21 cellular contexts compared by ENCODE assay signal in genomic region chr5:78420548-78420947, GRCh38.
DNase-seq lines count a peak whose midpoint lies in the region; ATAC-seq, FAIRE-seq and TF ChIP-seq lines count a peak whose summit lies in the region.
"Had no signal": no experiment of that assay in that cellular context is flagged by ENCODE, and none has a peak within 500 bp of the region (broad histone marks: within the 10 kb centered on the region; RNA-seq: fewer than 3 reads in every experiment).

No MANE protein-coding gene starts in this region.

- intact Hi-C loops in HepG2 (cut with micrococcal nuclease; ENCODE audit: unreplicated experiment), result no loop called here

- in situ Hi-C loops in HepG2 (cut with HindIII; ENCODE audit: extremely low pct_ligation_motif_present, low pct_unique_long_range_greater_than_20kb), result no loop called here

- peak; percentile 19 for FAIRE-seq in TTC549 (lab: Jason Lieb, UNC)
- FAIRE-seq in HepG2 (lab: Jason Lieb, UNC), result peak; percentile 43
- FAIRE-seq in RCC 7860 (lab: Jason Lieb, UNC), result no peak
- FAIRE-seq: D721Med, GM12878, HTR-8/SVneo had no signal

- H3K27me3 ChIP-seq in HepG2 (ENCODE audit: control insufficient read depth in 1 of 2, insufficient read depth in 2 of 2, low read length in 2 of 2), result no peaks in the 10 kb centered on the region

- peak; percentile 54 for DNase-seq in HepG2 (ENCODE audit: low spot score)
- peak; percentile 45 for DNase-seq in renal cortical epithelial cell (ENCODE audit: low read depth)
- DNase-seq in GOT3 (lab: John Stamatoyannopoulos, UW), result no peak
- no peak for DNase-seq in RCC 7860 (ENCODE audit: low spot score)
- no peak for DNase-seq in DMS79 (lab: John Stamatoyannopoulos, UW)
- DNase-seq: AML-193; Caco-2; CD4-positive, alpha-beta T cell; DND-41; EL; H7; HFFc6; KBM-7 had no signal

- H3K4me3 ChIP-seq in HepG2 (replicated peaks in 1 of 3; ENCODE audit: insufficient read depth in 1 of 3, low read depth in 2 of 3, low read length in 3 of 3), result no peak overlapping the region
- H3K4me3 ChIP-seq: GM12878, GM23338 had no signal

- no peak overlapping the region for H3K9ac ChIP-seq in HepG2 (ENCODE audit: insufficient read depth, low read depth, low read length)

- no peak overlapping the region for H2AFZ ChIP-seq in HepG2 (ENCODE audit: low read length)
- H2AFZ ChIP-seq: GM23338 had no signal

- TF ChIP-seq EP300 in HepG2 (IDR thresholded peaks at IDR 0.05; ENCODE audit: low read depth in 2 of 2, low read length in 2 of 2) (peak in 1 of 2 experiments; percentile 19; a peak in 1 of 4 replicates), HepG2 (CRISPR knock-in tag; IDR thresholded peaks at IDR 0.05; ENCODE audit: borderline replicate concordance) (no peak)

- H3K4me2 ChIP-seq in HepG2 (ENCODE audit: low read depth, low read length), result no peak overlapping the region
- H3K4me2 ChIP-seq: GM23338 had no signal

- peak overlapping the region; percentile 19 for H3K27ac ChIP-seq in 22Rv1
- no peak overlapping the region for H3K27ac ChIP-seq in HepG2 (ENCODE audit: extremely low read length, insufficient read depth, low read length)
- H3K27ac ChIP-seq: C4-2B had no signal

- peaks cover 1 to 13% of the 10 kb centered on the region in 2 experiments; a peak in 2 of 5 replicates for H3K36me3 ChIP-seq in HepG2 (replicated peaks in 1 of 2; ENCODE audit: control insufficient read depth in 1 of 2, insufficient read depth in 2 of 2, low read length in 2 of 2)

- no peak for TF ChIP-seq CTCF in 22Rv1 (IDR thresholded peaks at IDR 0.05)
- TF ChIP-seq CTCF in HepG2 (CRISPR knock-in tag; IDR thresholded peaks at IDR 0.05), result no peak

- H3K4me1 ChIP-seq in HepG2 (ENCODE audit: insufficient read depth, low read length), result peaks cover 13% of the 10 kb centered on the region

- H3K9me3 ChIP-seq in HepG2 (ENCODE audit: low read length), result no peaks in the 10 kb centered on the region
- H3K9me3 ChIP-seq: Caco-2 had no signal

- POLR2A ChIA-PET in HepG2 (lab: Yijun Ruan, JAX), result interaction anchor here (0.8 kb wide), 1 partner anchor 60 kb away, joined by 3 read pairs; the partner anchor contains the start of gene SCAMP1

- CTCF ChIA-PET in HepG2 (lab: Yijun Ruan, JAX; ENCODE audit: low intra/inter-chr PET ratio, low total read pairs), result no interaction called here

- no peak for TF ChIP-seq RAD21 in HepG2 (CRISPR knock-in tag; IDR thresholded peaks at IDR 0.05)

- ATAC-seq in HepG2, result no peak
- ATAC-seq: GM12878, GM23338, HCT116 had no signal

- H4K20me1 ChIP-seq in HepG2 (ENCODE audit: insufficient read depth, low read length), result no peaks in the 10 kb centered on the region

- no peak for TF ChIP-seq POLR2A in HepG2 (IDR thresholded peaks at IDR 0.05; ENCODE audit: insufficient read depth in 1 of 2, low read depth in 2 of 2, low read length in 2 of 2)

- no TSS peak for BruUV-seq in HepG2 (replicated peaks; lab: Mats Ljungman, UMichigan)

- H3K79me2 ChIP-seq in HepG2 (ENCODE audit: insufficient read depth, low read length), result no peaks in the 10 kb centered on the region

TF ChIP-seq in HepG2, 621 proteins besides CTCF, POLR2A, EP300 and RAD21 (continues in another document):
- TF ChIP-seq FOXJ3 (CRISPR knock-in tag; IDR thresholded peaks at IDR 0.05; ENCODE audit: borderline replicate concordance) (peak; percentile 27; the same call in 1 of the 2 replicates), FOXA3 (CRISPR knock-in tag; IDR thresholded peaks at IDR 0.05) (peak; percentile 80), MIXL1 (CRISPR knock-in tag; IDR thresholded peaks at IDR 0.05) (0 out of 2 replicates have a peak, but pooled peaks have one; percentile 34), HNF1A (IDR thresholded peaks at IDR 0.05; ENCODE audit: low read depth) (peak; percentile 73), HNF1A (CRISPR knock-in tag; IDR thresholded peaks at IDR 0.05; ENCODE audit: borderline replicate concordance) (peak; percentile 45; the same call in 1 of the 2 replicates), HOMEZ (CRISPR knock-in tag; IDR thresholded peaks at IDR 0.05; ENCODE audit: low read depth) (0 out of 2 replicates have a peak, but pooled peaks have one; percentile 23), ZNF580 (CRISPR knock-in tag; IDR thresholded peaks at IDR 0.05; ENCODE audit: borderline replicate concordance, low read depth) (no peak), ZNF276 (CRISPR knock-in tag; IDR thresholded peaks at IDR 0.05; ENCODE audit: low read depth) (no peak), FOXP1 (IDR thresholded peaks at IDR 0.05) (no peak), FOXP1 (CRISPR knock-in tag; IDR thresholded peaks at IDR 0.05) (peak; percentile 21; the same call in 1 of the 2 replicates)

Comparison
In these comparisons a context has a peak if more than half of its experiments do, and no peak if none do; other contexts are left out.
1. DNase-seq: peak in HepG2 (single experiment) and renal cortical epithelial cell (single experiment); none in GOT3 (single experiment), RCC 7860 (single experiment) and DMS79 (single experiment).